Comparison of ENCODE assay signal across 25 cellular contexts in genomic region chr11:71145368-71145767, GRCh38.
"Had no signal": no experiment of that assay in that cellular context is flagged by ENCODE, and none has a peak within 500 bp of the region (broad histone marks: within the 10 kb centered on the region; RNA-seq: fewer than 3 reads in every experiment).

No MANE protein-coding gene starts in this region.

- H3K27me3 ChIP-seq: left lung, right atrium auricular region, right lobe of liver, testis, thyroid gland, transverse colon, upper lobe of left lung had no signal

- FAIRE-seq: keratinocyte had no signal

- H3K4me3 ChIP-seq: heart right ventricle, left lung, lower lobe of right lung, mucosa of descending colon, right atrium auricular region, right lobe of liver, smooth muscle cell, stomach, testis, thyroid gland, transverse colon, upper lobe of left lung had no signal

- H3K9ac ChIP-seq: parathyroid adenoma had no signal

- DNase-seq: heart right ventricle; hippocampal formation; left colon; left lung; lower lobe of right lung; mesenchymal stem cell; mucosa of descending colon; naive thymus-derived CD4-positive, alpha-beta T cell; nucleus accumbens; right lobe of liver; stimulated activated CD4-positive, alpha-beta T cell treated with anti-CD3 and anti-CD28 coated beads, Interleukin-12 subunit alpha, Interleukin-12 subunit beta, amount 100 ng/mL, for 4 hours; stimulated activated CD4-positive, alpha-beta T cell treated with anti-CD3 and anti-CD28 coated beads, Interleukin-15, amount 100 ng/mL, for 24 hours; stimulated activated CD4-positive, alpha-beta T cell treated with anti-CD3 and anti-CD28 coated beads, Interleukin-2, amount 100 ng/mL, for 24 hours; stimulated activated CD4-positive, alpha-beta T cell treated with anti-CD3 and anti-CD28 coated beads, Interleukin-4, amount 100 ng/mL, for 1 hour; stimulated activated naive B cell treated with anti-CD40 and anti-IgM and Interleukin-4, amounts not matched to agents 10 μg/mL and 1 μg/mL and 100 μg/mL, for 72 hours; stimulated activated naive CD8-positive, alpha-beta T cell treated with anti-CD3 and anti-CD28 coated beads, Interleukin-15, Interleukin-2, amounts not matched to agents 100 U/mL and 50 U/mL, for 24 hours; stomach; testis; thyroid gland; transverse colon had no signal

- H3K27ac ChIP-seq: heart right ventricle, left lung, lower lobe of right lung, parathyroid adenoma, right atrium auricular region, right lobe of liver, stomach, testis, thyroid gland, transverse colon, upper lobe of left lung had no signal

- H3K4me1 ChIP-seq: heart right ventricle, left lung, parathyroid adenoma, right atrium auricular region, right lobe of liver, testis, transverse colon had no signal

- H3K4me2 ChIP-seq: smooth muscle cell had no signal

- H3K9me3 ChIP-seq: left lung, lower lobe of right lung, mucosa of descending colon, right atrium auricular region, right lobe of liver, stomach, testis, thyroid gland, transverse colon, upper lobe of left lung had no signal

- H3K36me3 ChIP-seq: heart right ventricle, left lung, lower lobe of right lung, right atrium auricular region, right lobe of liver, thyroid gland, transverse colon, upper lobe of left lung had no signal

- H2AFZ ChIP-seq: parathyroid adenoma had no signal
